ENCODE assay signal across 2 cellular contexts in the genomic region with DNA sequence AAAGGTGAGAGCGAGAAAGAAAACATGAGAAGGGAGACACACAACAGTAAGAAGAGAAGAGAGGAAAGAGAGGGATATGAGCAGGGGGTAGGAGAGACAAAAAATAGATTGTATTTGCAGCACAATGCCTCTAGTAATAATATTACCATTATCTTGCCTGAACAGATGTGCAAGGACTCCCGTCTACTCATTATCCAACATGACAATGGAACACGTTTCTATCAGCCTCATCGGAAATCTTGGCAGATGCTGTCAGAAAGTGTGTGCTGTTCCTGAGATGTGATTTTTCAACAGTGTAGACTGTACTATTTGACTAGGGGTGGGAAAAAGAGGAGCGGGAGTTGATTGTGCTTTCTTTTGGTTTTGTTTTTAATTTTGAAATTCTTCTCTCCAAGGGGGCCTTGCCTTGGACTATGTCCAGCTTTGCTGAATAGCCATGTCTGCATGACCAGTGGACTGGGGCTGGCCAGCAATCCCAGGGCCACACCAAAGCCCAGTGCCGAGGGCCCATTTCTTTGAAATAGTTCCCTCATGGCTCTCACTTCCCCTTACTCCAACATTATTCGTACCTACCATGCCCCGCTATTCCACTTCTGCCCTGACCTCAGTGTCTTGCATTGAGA.
A peak's percentile ranks its signal among the peaks of the same experiment; 100 is the strongest.
TF ChIP-seq lines count a peak whose summit lies in the region.

No MANE protein-coding gene starts in this region.

TF ChIP-seq in IMR-90, 13 proteins besides CTCF, POLR2A, EP300 and RAD21 (continued from another document):
- TF ChIP-seq, protein P1, sequence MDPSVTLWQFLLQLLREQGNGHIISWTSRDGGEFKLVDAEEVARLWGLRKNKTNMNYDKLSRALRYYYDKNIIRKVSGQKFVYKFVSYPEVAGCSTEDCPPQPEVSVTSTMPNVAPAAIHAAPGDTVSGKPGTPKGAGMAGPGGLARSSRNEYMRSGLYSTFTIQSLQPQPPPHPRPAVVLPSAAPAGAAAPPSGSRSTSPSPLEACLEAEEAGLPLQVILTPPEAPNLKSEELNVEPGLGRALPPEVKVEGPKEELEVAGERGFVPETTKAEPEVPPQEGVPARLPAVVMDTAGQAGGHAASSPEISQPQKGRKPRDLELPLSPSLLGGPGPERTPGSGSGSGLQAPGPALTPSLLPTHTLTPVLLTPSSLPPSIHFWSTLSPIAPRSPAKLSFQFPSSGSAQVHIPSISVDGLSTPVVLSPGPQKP (IDR thresholded peaks at IDR 0.05; ENCODE audit: borderline replicate concordance, low read depth, low read length): no peak
- TF ChIP-seq MAZ (IDR thresholded peaks at IDR 0.05; ENCODE audit: borderline replicate concordance, low read depth, low read length) (no peak), RCOR1 (IDR thresholded peaks at IDR 0.05; ENCODE audit: insufficient replicate concordance, low read length) (no peak), CHD1 (IDR thresholded peaks at IDR 0.05; ENCODE audit: low read depth, low read length) (no peak), BHLHE40 (IDR thresholded peaks at IDR 0.05; ENCODE audit: low read depth, low read length) (no peak), MXI1 (IDR thresholded peaks at IDR 0.05; ENCODE audit: borderline replicate concordance, low read depth, low read length) (no peak), CEBPB (IDR thresholded peaks at IDR 0.05; ENCODE audit: low read depth, low read length) (no peak), SMC3 (IDR thresholded peaks at IDR 0.05; ENCODE audit: low read depth, low read length) (no peak), MAFK (IDR thresholded peaks at IDR 0.05; ENCODE audit: low read depth, low read length) (no peak)
- TF ChIP-seq, protein P2, sequence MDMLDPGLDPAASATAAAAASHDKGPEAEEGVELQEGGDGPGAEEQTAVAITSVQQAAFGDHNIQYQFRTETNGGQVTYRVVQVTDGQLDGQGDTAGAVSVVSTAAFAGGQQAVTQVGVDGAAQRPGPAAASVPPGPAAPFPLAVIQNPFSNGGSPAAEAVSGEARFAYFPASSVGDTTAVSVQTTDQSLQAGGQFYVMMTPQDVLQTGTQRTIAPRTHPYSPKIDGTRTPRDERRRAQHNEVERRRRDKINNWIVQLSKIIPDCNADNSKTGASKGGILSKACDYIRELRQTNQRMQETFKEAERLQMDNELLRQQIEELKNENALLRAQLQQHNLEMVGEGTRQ (IDR thresholded peaks at IDR 0.05; ENCODE audit: low read depth, low read length): no peak

TF ChIP-seq in SK-N-SH treated with all-trans-retinoic acid at 6 μM for 48 hours, 23 proteins besides CTCF, POLR2A, EP300 and RAD21:
- TF ChIP-seq, protein P3, sequence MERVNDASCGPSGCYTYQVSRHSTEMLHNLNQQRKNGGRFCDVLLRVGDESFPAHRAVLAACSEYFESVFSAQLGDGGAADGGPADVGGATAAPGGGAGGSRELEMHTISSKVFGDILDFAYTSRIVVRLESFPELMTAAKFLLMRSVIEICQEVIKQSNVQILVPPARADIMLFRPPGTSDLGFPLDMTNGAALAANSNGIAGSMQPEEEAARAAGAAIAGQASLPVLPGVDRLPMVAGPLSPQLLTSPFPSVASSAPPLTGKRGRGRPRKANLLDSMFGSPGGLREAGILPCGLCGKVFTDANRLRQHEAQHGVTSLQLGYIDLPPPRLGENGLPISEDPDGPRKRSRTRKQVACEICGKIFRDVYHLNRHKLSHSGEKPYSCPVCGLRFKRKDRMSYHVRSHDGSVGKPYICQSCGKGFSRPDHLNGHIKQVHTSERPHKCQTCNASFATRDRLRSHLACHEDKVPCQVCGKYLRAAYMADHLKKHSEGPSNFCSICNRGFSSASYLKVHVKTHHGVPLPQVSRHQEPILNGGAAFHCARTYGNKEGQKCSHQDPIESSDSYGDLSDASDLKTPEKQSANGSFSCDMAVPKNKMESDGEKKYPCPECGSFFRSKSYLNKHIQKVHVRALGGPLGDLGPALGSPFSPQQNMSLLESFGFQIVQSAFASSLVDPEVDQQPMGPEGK (CRISPR knock-in tag; IDR thresholded peaks at IDR 0.05; ENCODE audit: borderline replicate concordance): no peak
- TF ChIP-seq, protein P4, sequence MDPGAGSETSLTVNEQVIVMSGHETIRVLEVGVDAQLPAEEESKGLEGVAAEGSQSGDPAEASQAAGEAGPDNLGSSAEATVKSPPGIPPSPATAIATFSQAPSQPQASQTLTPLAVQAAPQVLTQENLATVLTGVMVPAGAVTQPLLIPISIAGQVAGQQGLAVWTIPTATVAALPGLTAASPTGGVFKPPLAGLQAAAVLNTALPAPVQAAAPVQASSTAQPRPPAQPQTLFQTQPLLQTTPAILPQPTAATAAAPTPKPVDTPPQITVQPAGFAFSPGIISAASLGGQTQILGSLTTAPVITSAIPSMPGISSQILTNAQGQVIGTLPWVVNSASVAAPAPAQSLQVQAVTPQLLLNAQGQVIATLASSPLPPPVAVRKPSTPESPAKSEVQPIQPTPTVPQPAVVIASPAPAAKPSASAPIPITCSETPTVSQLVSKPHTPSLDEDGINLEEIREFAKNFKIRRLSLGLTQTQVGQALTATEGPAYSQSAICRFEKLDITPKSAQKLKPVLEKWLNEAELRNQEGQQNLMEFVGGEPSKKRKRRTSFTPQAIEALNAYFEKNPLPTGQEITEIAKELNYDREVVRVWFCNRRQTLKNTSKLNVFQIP (CRISPR knock-in tag; IDR thresholded peaks at IDR 0.05; ENCODE audit: borderline replicate concordance, low read depth): no peak
- TF ChIP-seq ZFP3 (CRISPR knock-in tag; IDR thresholded peaks at IDR 0.05): no peak
- no peak for TF ChIP-seq TOX (CRISPR knock-in tag; IDR thresholded peaks at IDR 0.05; ENCODE audit: borderline replicate concordance)
- peak; percentile 64; the same call in 1 of the 2 replicates for TF ChIP-seq TCF4 (CRISPR knock-in tag; IDR thresholded peaks at IDR 0.05; ENCODE audit: borderline replicate concordance)
- TF ChIP-seq, protein P5, sequence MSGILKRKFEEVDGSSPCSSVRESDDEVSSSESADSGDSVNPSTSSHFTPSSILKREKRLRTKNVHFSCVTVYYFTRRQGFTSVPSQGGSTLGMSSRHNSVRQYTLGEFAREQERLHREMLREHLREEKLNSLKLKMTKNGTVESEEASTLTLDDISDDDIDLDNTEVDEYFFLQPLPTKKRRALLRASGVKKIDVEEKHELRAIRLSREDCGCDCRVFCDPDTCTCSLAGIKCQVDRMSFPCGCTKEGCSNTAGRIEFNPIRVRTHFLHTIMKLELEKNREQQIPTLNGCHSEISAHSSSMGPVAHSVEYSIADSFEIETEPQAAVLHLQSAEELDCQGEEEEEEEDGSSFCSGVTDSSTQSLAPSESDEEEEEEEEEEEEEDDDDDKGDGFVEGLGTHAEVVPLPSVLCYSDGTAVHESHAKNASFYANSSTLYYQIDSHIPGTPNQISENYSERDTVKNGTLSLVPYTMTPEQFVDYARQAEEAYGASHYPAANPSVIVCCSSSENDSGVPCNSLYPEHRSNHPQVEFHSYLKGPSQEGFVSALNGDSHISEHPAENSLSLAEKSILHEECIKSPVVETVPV (CRISPR knock-in tag; IDR thresholded peaks at IDR 0.05): no peak
